1 cellular context compared by ENCODE assay signal in the genomic region with DNA sequence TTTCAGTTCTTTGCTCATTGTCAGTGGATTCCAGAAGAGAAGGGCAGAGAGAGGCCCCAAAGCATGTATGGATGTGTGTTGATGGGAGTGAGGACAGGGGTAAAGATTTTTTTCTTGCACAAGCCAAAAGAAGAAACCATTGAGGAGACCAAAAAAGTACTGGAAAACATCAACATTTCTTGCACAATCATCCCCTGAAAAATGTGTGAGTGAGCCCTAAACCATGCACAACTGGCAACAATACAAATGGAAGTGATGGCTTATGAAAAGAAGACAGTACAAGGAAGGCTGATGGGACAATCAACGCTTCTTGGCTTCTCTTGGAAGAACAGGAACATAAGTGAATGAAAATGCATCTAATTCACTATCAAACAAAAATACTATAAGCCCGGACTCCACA.
TF ChIP-seq lines count a peak whose summit lies in the region.

No MANE protein-coding gene starts in this region.

TF ChIP-seq in IMR-90, 13 proteins besides CTCF, POLR2A, EP300 and RAD21 (continued from another document):
- TF ChIP-seq RFX5 (IDR thresholded peaks at IDR 0.05; ENCODE audit: low read depth, low read length): no peak
- no peak for TF ChIP-seq MAFK (IDR thresholded peaks at IDR 0.05; ENCODE audit: low read depth, low read length)
